17 cellular contexts compared by ENCODE assay signal in the genomic region with DNA sequence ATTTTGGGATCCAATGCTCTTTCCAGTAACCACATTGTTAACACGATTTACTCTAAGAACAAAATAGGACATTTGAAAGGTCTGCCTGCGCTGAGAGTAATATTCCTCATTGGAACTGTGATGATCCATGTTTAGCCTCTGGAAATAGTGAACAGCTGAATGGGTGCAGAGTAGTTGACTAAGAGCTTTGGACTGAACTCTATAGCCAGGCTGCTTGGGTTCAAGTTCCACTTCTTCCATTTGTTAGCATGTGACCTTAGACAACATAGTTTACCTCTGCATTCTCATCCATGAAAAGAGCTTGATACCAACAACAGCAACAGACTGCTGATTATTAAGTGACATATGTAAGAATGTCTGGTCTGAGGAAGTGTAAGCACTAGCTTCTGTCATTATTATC.
DNase-seq lines count a peak whose midpoint lies in the region; ATAC-seq, FAIRE-seq and TF ChIP-seq lines count a peak whose summit lies in the region.
"Had no signal": no experiment of that assay in that cellular context is flagged by ENCODE, and none has a peak within 500 bp of the region (broad histone marks: within the 10 kb centered on the region; RNA-seq: fewer than 3 reads in every experiment).

No MANE protein-coding gene starts in this region.

- no peaks in the 10 kb centered on the region for H3K9me1 ChIP-seq in endothelial cell of umbilical vein (replicated peaks; ENCODE audit: control insufficient read depth, extremely low read depth, insufficient read depth, low read length)

- no peak for DNase-seq in HepG2 (ENCODE audit: low spot score)
- no peak for DNase-seq in endothelial cell of umbilical vein (ENCODE audit: low read depth, low spot score)
- DNase-seq in spleen, result no peak
- no peak for DNase-seq in NCI-H1417 treated with DMSO at 0.1 percent for 48 hours (lab: John Stamatoyannopoulos, UW)
- DNase-seq: CD4-positive, alpha-beta T cell; DMS79; GF-D8 had no signal

- 94% methylated on average over 2 of the region's 2 CpGs for WGBS in liver
- WGBS in HepG2 (ENCODE audit: low lambda C conversion rate), result 68% methylated on average over 2 of the region's 2 CpGs
- WGBS in spleen, 5 donors, result 86 to 94% (median 90%) methylated on average over 2 of the region's 2 CpGs

- H3K36me3 ChIP-seq in liver (ENCODE audit: control insufficient read depth in 4 of 4, insufficient read depth in 3 of 4, low read depth in 1 of 4, low read length in 3 of 4) (no peaks in the 10 kb centered on the region), HepG2 (replicated peaks in 1 of 2; ENCODE audit: control insufficient read depth in 1 of 2, insufficient read depth in 2 of 2, low read length in 2 of 2) (no peaks in the 10 kb centered on the region), endothelial cell of umbilical vein (ENCODE audit: control insufficient read depth in 2 of 2, extremely low read depth in 1 of 2, insufficient read depth in 2 of 2, low read length in 2 of 2) (no peaks in the 10 kb centered on the region), neural cell (ENCODE audit: insufficient read depth, low read length) (no peaks in the 10 kb centered on the region), spleen (no peaks in the 10 kb centered on the region)
- H3K36me3 ChIP-seq: HAP-1 had no signal

- dilution Hi-C loops in endothelial cell of umbilical vein (cut with MboI; ENCODE audit: extremely low pct_ligation_motif_present, low sequenced_read_pairs), result no loop called here

- BruUV-seq in HepG2 (replicated peaks; lab: Mats Ljungman, UMichigan), result no TSS peak
- BruUV-seq in endothelial cell of umbilical vein (replicated peaks; lab: Mats Ljungman, UMichigan), result no TSS peak

- no peaks in the 10 kb centered on the region for H3K79me2 ChIP-seq in HepG2 (ENCODE audit: insufficient read depth, low read length)
- H3K79me2 ChIP-seq in endothelial cell of umbilical vein (ENCODE audit: control insufficient read depth, insufficient read depth, low read length), result no peaks in the 10 kb centered on the region
- no peaks in the 10 kb centered on the region for H3K79me2 ChIP-seq in neural cell (replicated peaks; ENCODE audit: insufficient read depth, low read length)

- POLR2A ChIA-PET in HepG2 (lab: Yijun Ruan, JAX) (no interaction called here), endothelial cell of umbilical vein (lab: Charles Lee) (no interaction called here)

- no peak for FAIRE-seq in HepG2 (lab: Jason Lieb, UNC)
- peak; percentile 60 for FAIRE-seq in endothelial cell of umbilical vein (lab: Jason Lieb, UNC)
- FAIRE-seq: A549, D721Med had no signal

- TF ChIP-seq CTCF in liver (IDR thresholded peaks at IDR 0.05; ENCODE audit: low read depth, low read length, missing input control) (no peak), HepG2 (CRISPR knock-in tag; IDR thresholded peaks at IDR 0.05) (no peak), endothelial cell of umbilical vein (IDR thresholded peaks at IDR 0.05; ENCODE audit: extremely low read depth in 1 of 2, insufficient read depth in 1 of 2, low read depth in 1 of 2, low read length in 2 of 2) (no peak), neural cell (IDR thresholded peaks at IDR 0.05; ENCODE audit: poor library complexity, severe bottlenecking) (no peak), spleen (IDR thresholded peaks at IDR 0.05 in 8 of 11, conservative IDR thresholded peaks at IDR 0.05 in 3 of 11) (no peak)

- H3K4me2 ChIP-seq in HepG2 (ENCODE audit: low read depth, low read length) (no peak overlapping the region), endothelial cell of umbilical vein (ENCODE audit: insufficient read depth, low read length) (no peak overlapping the region), neural cell (ENCODE audit: low read length) (no peak overlapping the region)
- H3K4me2 ChIP-seq: A549 had no signal

- H3K27ac ChIP-seq in liver (ENCODE audit: low read depth in 1 of 2, low read length in 2 of 2) (no peak overlapping the region), HepG2 (ENCODE audit: extremely low read length, insufficient read depth, low read length) (no peak overlapping the region), endothelial cell of umbilical vein (ENCODE audit: insufficient read depth, low read depth, low read length) (no peak overlapping the region), neural cell (ENCODE audit: low read length) (no peak overlapping the region), spleen (no peak overlapping the region)
- H3K27ac ChIP-seq: 22Rv1, C4-2B, GM23248 had no signal

- no peaks in the 10 kb centered on the region for H3K9me2 ChIP-seq in neural cell (ENCODE audit: insufficient read depth, low read length)

- in situ Hi-C loops in HepG2 (cut with HindIII; ENCODE audit: extremely low pct_ligation_motif_present, low pct_unique_long_range_greater_than_20kb), result loop anchor here (10.0 kb wide), 1 partner anchor 111 kb away; no protein-coding TSS in a partner anchor

- no peak for ATAC-seq in HepG2
- no peak for ATAC-seq in GM21360 (IDR thresholded peaks at IDR 0.05; ENCODE audit: unreplicated experiment)

- H3F3A ChIP-seq in neural cell (ENCODE audit: insufficient read depth, low read length, poor library complexity, severe bottlenecking), result no peaks in the 10 kb centered on the region

- H3K9me3 ChIP-seq in liver (ENCODE audit: control insufficient read depth in 4 of 4, low read length in 3 of 4) (no peaks in the 10 kb centered on the region), HepG2 (ENCODE audit: low read length) (no peaks in the 10 kb centered on the region), endothelial cell of umbilical vein (replicated peaks; ENCODE audit: control insufficient read depth, insufficient read depth, low read length) (no peaks in the 10 kb centered on the region), neural cell (ENCODE audit: low read length) (no peaks in the 10 kb centered on the region), spleen (no peaks in the 10 kb centered on the region)
- H3K9me3 ChIP-seq: A549, Caco-2, HAP-1 had no signal

- intact Hi-C loops in HepG2 (cut with micrococcal nuclease; ENCODE audit: unreplicated experiment) (loop anchor here (1.0 kb wide), 1 partner anchor 119 kb away; no protein-coding TSS in a partner anchor), endothelial cell of umbilical vein (cut with micrococcal nuclease) (loop anchor here (1.0 to 10.0 kb wide), 4 partner anchors 67 to 1519 kb away; a partner anchor contains a TSS), spleen (cut with DNase I; ENCODE audit: low total_unique reads) (no loop called here)

- H4K20me1 ChIP-seq in HepG2 (ENCODE audit: insufficient read depth, low read length), result no peaks in the 10 kb centered on the region
- H4K20me1 ChIP-seq in endothelial cell of umbilical vein (replicated peaks; ENCODE audit: control insufficient read depth, extremely low read depth, insufficient read depth, low read length), result no peaks in the 10 kb centered on the region
- no peaks in the 10 kb centered on the region for H4K20me1 ChIP-seq in neural cell (ENCODE audit: insufficient read depth)

- TF ChIP-seq EP300 in HepG2 (IDR thresholded peaks at IDR 0.05; ENCODE audit: low read depth in 2 of 2, low read length in 2 of 2), result no peak
- no peak for TF ChIP-seq EP300 in HepG2 (CRISPR knock-in tag; IDR thresholded peaks at IDR 0.05; ENCODE audit: borderline replicate concordance)
- TF ChIP-seq EP300 in neural cell (conservative IDR thresholded peaks at IDR 0.05; ENCODE audit: poor library complexity, severe bottlenecking), result peak; percentile 64

- H3K27me3 ChIP-seq in liver (ENCODE audit: control insufficient read depth in 4 of 4, insufficient read depth in 4 of 4, low read length in 3 of 4) (no peaks in the 10 kb centered on the region), HepG2 (ENCODE audit: control insufficient read depth in 1 of 2, insufficient read depth in 2 of 2, low read length in 2 of 2) (no peaks in the 10 kb centered on the region), endothelial cell of umbilical vein (ENCODE audit: control insufficient read depth in 2 of 2, insufficient read depth in 2 of 2, low read length in 2 of 2) (no peaks in the 10 kb centered on the region), neural cell (ENCODE audit: insufficient read depth, low read depth, low read length) (no peaks in the 10 kb centered on the region), spleen (replicated peaks in 1 of 7) (no peaks in the 10 kb centered on the region)

- no peaks in the 10 kb centered on the region for H3K4me1 ChIP-seq in liver (ENCODE audit: control insufficient read depth in 4 of 4, insufficient read depth in 4 of 4, low read length in 3 of 4)
- H3K4me1 ChIP-seq in HepG2 (ENCODE audit: insufficient read depth, low read length), result 0 out of 2 replicates have a peak, but pooled peaks cover 5% of the 10 kb centered on the region
- no peaks in the 10 kb centered on the region for H3K4me1 ChIP-seq in endothelial cell of umbilical vein (ENCODE audit: control insufficient read depth, extremely low read depth, insufficient read depth, low read length)
- H3K4me1 ChIP-seq in spleen, result no peaks in the 10 kb centered on the region
- H3K4me1 ChIP-seq: A549, Caco-2, HAP-1 had no signal

- H3K9ac ChIP-seq in liver (ENCODE audit: low read depth in 1 of 2, low read length in 2 of 2) (no peak overlapping the region), HepG2 (ENCODE audit: insufficient read depth, low read depth, low read length) (no peak overlapping the region), endothelial cell of umbilical vein (replicated peaks; ENCODE audit: extremely low read depth, insufficient read depth, low read length) (no peak overlapping the region), neural cell (ENCODE audit: low read length) (no peak overlapping the region)
- H3K9ac ChIP-seq: GM23248 had no signal

- H3K4me3 ChIP-seq in liver (ENCODE audit: low read depth in 1 of 3, low read length in 3 of 3) (no peak overlapping the region), HepG2 (replicated peaks in 1 of 3; ENCODE audit: insufficient read depth in 1 of 3, low read depth in 2 of 3, low read length in 3 of 3) (no peak overlapping the region), endothelial cell of umbilical vein (replicated peaks in 1 of 3; ENCODE audit: insufficient read depth in 1 of 3, low read depth in 1 of 3, low read length in 3 of 3) (no peak overlapping the region), neural cell (ENCODE audit: low read length) (no peak overlapping the region), spleen (no peak overlapping the region)
- H3K4me3 ChIP-seq: A549, GM23248, HAP-1 had no signal

- CTCF ChIA-PET in HepG2 (lab: Yijun Ruan, JAX; ENCODE audit: low intra/inter-chr PET ratio, low total read pairs), result interaction anchor here (1.6 kb wide), 2 partner anchors 117 to 118 kb away, joined by 3 to 9 read pairs; no protein-coding TSS in a partner anchor
- CTCF ChIA-PET in endothelial cell of umbilical vein (lab: Charles Lee), result interaction anchor here (1.0 to 1.9 kb wide), 9 partner anchors 12 to 1336 kb away, joined by 3 to 8 read pairs (median 4); no protein-coding TSS in a partner anchor

- TF ChIP-seq RAD21 in liver (IDR thresholded peaks at IDR 0.05), result no peak
- no peak for TF ChIP-seq RAD21 in HepG2 (CRISPR knock-in tag; IDR thresholded peaks at IDR 0.05)
- no peak for TF ChIP-seq RAD21 in neural cell (conservative IDR thresholded peaks at IDR 0.05)

- H2AFZ ChIP-seq in HepG2 (ENCODE audit: low read length) (no peak overlapping the region), endothelial cell of umbilical vein (ENCODE audit: low read depth, low read length) (no peak overlapping the region), neural cell (ENCODE audit: low read depth, low read length) (no peak overlapping the region)
- H2AFZ ChIP-seq: GM23248 had no signal

- no peak for TF ChIP-seq POLR2A in HepG2 (IDR thresholded peaks at IDR 0.05; ENCODE audit: insufficient read depth in 1 of 2, low read depth in 2 of 2, low read length in 2 of 2)
- no peak for TF ChIP-seq POLR2A in endothelial cell of umbilical vein (IDR thresholded peaks at IDR 0.05; ENCODE audit: low read depth, low read length)
- no peak for TF ChIP-seq POLR2A in spleen (IDR thresholded peaks at IDR 0.05)
